ENCODE assay signal across 8 cellular contexts in genomic region chr7:110090113-110090820, GRCh38.
DNase-seq lines count a peak whose midpoint lies in the region; ATAC-seq, FAIRE-seq and TF ChIP-seq lines count a peak whose summit lies in the region.

No MANE protein-coding gene starts in this region.

- peak; percentile 59 for ATAC-seq in HG03565 (IDR thresholded peaks at IDR 0.05; ENCODE audit: unreplicated experiment)
- ATAC-seq in right lobe of liver: peak; percentile 64 to 77 (median 72)
- no peak for ATAC-seq in GM19324 (IDR thresholded peaks at IDR 0.05; ENCODE audit: low FRiP score, unreplicated experiment)
- no peak for ATAC-seq in HG02981 (IDR thresholded peaks at IDR 0.05; ENCODE audit: unreplicated experiment)

- no peak for TF ChIP-seq POLR2A in right lobe of liver (IDR thresholded peaks at IDR 0.05)

- 53% methylated on average over 10 of the region's 11 CpGs for WGBS in right lobe of liver (ENCODE audit: insufficient coverage, low coverage, low lambda C conversion rate, missing lambda C conversion rate)

- TF ChIP-seq CTCF in WI38 (IDR thresholded peaks at IDR 0.05; ENCODE audit: low read depth, low read length): 0 out of 2 replicates have a peak, but pooled peaks have one; percentile 8
- peak; percentile 34 to 60 (median 48) for TF ChIP-seq CTCF in right lobe of liver (IDR thresholded peaks at IDR 0.05)

- intact Hi-C loops in right lobe of liver (cut with DNase I): no loop called here
- intact Hi-C loops in activated T-helper 2 cell treated with anti-CD3 and anti-CD28 coated beads, Interferon-gamma antibody, Interleukin-2, Interleukin-4, amounts not matched to agents 10 μg/mL and 5 μg/mL and 100 μg/mL, durations not matched to agents 14 hours and 24 hours and 36 hours (cut with micrococcal nuclease): loop anchor here (5.0 kb wide), 1 partner anchor 1397 kb away; no protein-coding TSS in a partner anchor

- DNase-seq in right lobe of liver (no peak), NCI-H345 (lab: John Stamatoyannopoulos, UW) (no peak)
- DNase-seq in activated T-helper 2 cell treated with anti-CD3 and anti-CD28 coated beads, Interferon-gamma antibody, Interleukin-2, Interleukin-4, amounts not matched to agents 10 μg/mL and 5 μg/mL and 100 μg/mL, durations not matched to agents 14 hours and 24 hours and 36 hours (ENCODE audit: low spot score): no peak

- no peaks in the 10 kb centered on the region for H3K9me3 Mint-ChIP-seq in activated T-helper 2 cell treated with anti-CD3 and anti-CD28 coated beads, Interferon-gamma antibody, Interleukin-2, Interleukin-4, amounts not matched to agents 10 μg/mL and 5 μg/mL and 100 μg/mL, durations not matched to agents 14 hours and 24 hours and 36 hours

- no peak overlapping the region for H3K4me3 Mint-ChIP-seq in activated T-helper 2 cell treated with anti-CD3 and anti-CD28 coated beads, Interferon-gamma antibody, Interleukin-2, Interleukin-4, amounts not matched to agents 10 μg/mL and 5 μg/mL and 100 μg/mL, durations not matched to agents 14 hours and 24 hours and 36 hours (ENCODE audit: low read depth)

- no peaks in the 10 kb centered on the region for H3K36me3 ChIP-seq in right lobe of liver

- H3K27ac Mint-ChIP-seq in activated T-helper 2 cell treated with anti-CD3 and anti-CD28 coated beads, Interferon-gamma antibody, Interleukin-2, Interleukin-4, amounts not matched to agents 10 μg/mL and 5 μg/mL and 100 μg/mL, durations not matched to agents 14 hours and 24 hours and 36 hours: no peak overlapping the region

- no peaks in the 10 kb centered on the region for H3K9me3 ChIP-seq in right lobe of liver

- peak; percentile 45 for FAIRE-seq in G401.6 (lab: Jason Lieb, UNC)

- no peaks in the 10 kb centered on the region for H3K36me3 Mint-ChIP-seq in activated T-helper 2 cell treated with anti-CD3 and anti-CD28 coated beads, Interferon-gamma antibody, Interleukin-2, Interleukin-4, amounts not matched to agents 10 μg/mL and 5 μg/mL and 100 μg/mL, durations not matched to agents 14 hours and 24 hours and 36 hours (ENCODE audit: low read depth)

- H3K27ac ChIP-seq in right lobe of liver: no peak overlapping the region

- H3K4me1 Mint-ChIP-seq in activated T-helper 2 cell treated with anti-CD3 and anti-CD28 coated beads, Interferon-gamma antibody, Interleukin-2, Interleukin-4, amounts not matched to agents 10 μg/mL and 5 μg/mL and 100 μg/mL, durations not matched to agents 14 hours and 24 hours and 36 hours (ENCODE audit: low read depth): no peaks in the 10 kb centered on the region

- no peaks in the 10 kb centered on the region for H3K4me1 ChIP-seq in right lobe of liver

- H3K4me3 ChIP-seq in WI38 (ENCODE audit: low read depth, low read length) (no peak overlapping the region), right lobe of liver (no peak overlapping the region)

- no peaks in the 10 kb centered on the region for H3K27me3 Mint-ChIP-seq in activated T-helper 2 cell treated with anti-CD3 and anti-CD28 coated beads, Interferon-gamma antibody, Interleukin-2, Interleukin-4, amounts not matched to agents 10 μg/mL and 5 μg/mL and 100 μg/mL, durations not matched to agents 14 hours and 24 hours and 36 hours (ENCODE audit: low read depth)

- no peaks in the 10 kb centered on the region for H3K27me3 ChIP-seq in right lobe of liver

Comparison
In these comparisons a context has a peak if more than half of its experiments do, and no peak if none do; other contexts are left out.
1. ATAC-seq: peak in HG03565 (single experiment) and right lobe of liver (4 of 4); none in GM19324 (single experiment) and HG02981 (single experiment).